ENCODE assay signal across 13 cellular contexts in genomic region chr10:78041170-78042057, GRCh38. TPM values are rescaled to one million over a fixed set of nuclear protein-coding genes. Genes with fewer than 3 reads are reported as not detected.
A peak's percentile ranks its signal among the peaks of the same experiment; 100 is the strongest.
DNase-seq lines count a peak whose midpoint lies in the region; ATAC-seq and TF ChIP-seq lines count a peak whose summit lies in the region.
"Had no signal": no experiment of that assay in that cellular context is flagged by ENCODE, and none has a peak within 500 bp of the region (broad histone marks: within the 10 kb centered on the region; RNA-seq: fewer than 3 reads in every experiment).

No MANE protein-coding gene starts in this region.

- H3K36me3 ChIP-seq in RWPE2 (ENCODE audit: low read depth), result peaks cover 65% of the 10 kb centered on the region
- peaks cover 61% of the 10 kb centered on the region for H3K36me3 ChIP-seq in effector memory CD4-positive, alpha-beta T cell (ENCODE audit: control insufficient read depth, insufficient read depth, low read length)

- no peak overlapping the region for H3K4me3 Mint-ChIP-seq in Calu3 (ENCODE audit: low read depth, unreplicated experiment)
- no peak overlapping the region for H3K4me3 Mint-ChIP-seq in glutamatergic neuron (ENCODE audit: unreplicated experiment)

- H3K9me3 Mint-ChIP-seq in Calu3 (ENCODE audit: low read depth, unreplicated experiment), result no peaks in the 10 kb centered on the region
- H3K9me3 Mint-ChIP-seq in glutamatergic neuron (ENCODE audit: unreplicated experiment), result no peaks in the 10 kb centered on the region

- H3K27ac ChIP-seq in 22Rv1 (0 out of 2 replicates have a peak overlapping the region, but pooled peaks have one; percentile 34), RWPE2 (ENCODE audit: poor library complexity, severe bottlenecking) (peak overlapping the region; percentile 3)
- no peak overlapping the region for H3K27ac ChIP-seq in effector memory CD4-positive, alpha-beta T cell (ENCODE audit: insufficient read depth, low read length, poor library complexity, severe bottlenecking)
- H3K27ac ChIP-seq: foreskin keratinocyte, psoas muscle had no signal

- H3K36me3 Mint-ChIP-seq in Calu3 (ENCODE audit: insufficient read depth, unreplicated experiment) (peaks cover 86% of the 10 kb centered on the region), glutamatergic neuron (ENCODE audit: unreplicated experiment) (no peaks in the 10 kb centered on the region)

- CTCF ChIA-PET in Calu3 (lab: Charles Lee), result interaction anchor here (0.7 kb wide), 1 partner anchor 196 kb away, joined by 4 read pairs; no protein-coding TSS in a partner anchor

- no peaks in the 10 kb centered on the region for H3K27me3 Mint-ChIP-seq in Calu3 (ENCODE audit: unreplicated experiment)
- H3K27me3 Mint-ChIP-seq in glutamatergic neuron (ENCODE audit: unreplicated experiment), result peaks cover 3% of the 10 kb centered on the region

- TF ChIP-seq CTCF in 22Rv1 (IDR thresholded peaks at IDR 0.05), result no peak
- TF ChIP-seq CTCF in Calu3 (IDR thresholded peaks at IDR 0.05; ENCODE audit: unreplicated experiment), result no peak
- TF ChIP-seq CTCF in RWPE2 (IDR thresholded peaks at IDR 0.05; ENCODE audit: poor library complexity, severe bottlenecking), result no peak
- TF ChIP-seq CTCF in glutamatergic neuron (IDR thresholded peaks at IDR 0.05; ENCODE audit: partially characterized antibody, unreplicated experiment), result no peak

- ATAC-seq in RWPE2 (ENCODE audit: low read depth) (peak; percentile 11; the same call in 1 of the 3 replicates), HG02981 (IDR thresholded peaks at IDR 0.05; ENCODE audit: unreplicated experiment) (no peak), HG03520 (IDR thresholded peaks at IDR 0.05; ENCODE audit: unreplicated experiment) (no peak)
- ATAC-seq: foreskin keratinocyte had no signal

- intact Hi-C loops in Calu3 (cut with micrococcal nuclease; ENCODE audit: unreplicated experiment), result loop anchor here (10.0 kb wide), 2 partner anchors 363 to 483 kb away; no protein-coding TSS in a partner anchor

- H3K4me3 ChIP-seq in RWPE2 (ENCODE audit: severe bottlenecking), result no peak overlapping the region
- no peak overlapping the region for H3K4me3 ChIP-seq in effector memory CD4-positive, alpha-beta T cell (ENCODE audit: insufficient read depth, low read depth, low read length, poor library complexity, severe bottlenecking)
- H3K4me3 ChIP-seq: psoas muscle had no signal

- no peaks in the 10 kb centered on the region for H3K27me3 ChIP-seq in RWPE2 (ENCODE audit: insufficient read depth, poor library complexity, severe bottlenecking)
- H3K27me3 ChIP-seq in effector memory CD4-positive, alpha-beta T cell (replicated peaks; ENCODE audit: control insufficient read depth, insufficient read depth, low read length, poor library complexity, severe bottlenecking), result no peaks in the 10 kb centered on the region
- H3K27me3 ChIP-seq: foreskin keratinocyte had no signal

- no TSS peak for BruUV-seq in Calu3 (replicated peaks; lab: Mats Ljungman, UMichigan)

- DNase-seq in Calu3, result no peak
- DNase-seq in RWPE2 (ENCODE audit: low spot score), result no peak
- no peak for DNase-seq in glutamatergic neuron
- DNase-seq in NCI-H526 (lab: John Stamatoyannopoulos, UW), result no peak
- DNase-seq in effector memory CD4-positive, alpha-beta T cell, result no peak
- DNase-seq: activated effector memory CD4-positive, alpha-beta T cell treated with anti-CD3 and anti-CD28 coated beads, Interleukin-2, amount 50 U/mL, for 16 hours; cortex of kidney; foreskin keratinocyte; NCI-H2029; psoas muscle had no signal

- no peaks in the 10 kb centered on the region for H3K9me3 ChIP-seq in RWPE2 (ENCODE audit: severe bottlenecking)
- H3K9me3 ChIP-seq in effector memory CD4-positive, alpha-beta T cell (ENCODE audit: control insufficient read depth, low read length), result no peaks in the 10 kb centered on the region
- H3K9me3 ChIP-seq: psoas muscle had no signal

- peak overlapping the region; percentile 4 for H3K27ac Mint-ChIP-seq in Calu3 (ENCODE audit: unreplicated experiment)
- peak overlapping the region; percentile 48 for H3K27ac Mint-ChIP-seq in glutamatergic neuron (ENCODE audit: unreplicated experiment)

- H3K4me1 Mint-ChIP-seq in Calu3 (ENCODE audit: low read depth, unreplicated experiment) (peaks cover 27% of the 10 kb centered on the region), glutamatergic neuron (ENCODE audit: low read depth, unreplicated experiment) (peaks cover 3% of the 10 kb centered on the region)

- H3K4me1 ChIP-seq in RWPE2 (ENCODE audit: insufficient read depth, poor library complexity, severe bottlenecking), result peaks cover 16% of the 10 kb centered on the region
- H3K4me1 ChIP-seq in effector memory CD4-positive, alpha-beta T cell (ENCODE audit: control insufficient read depth, insufficient read depth, low read length, poor library complexity, severe bottlenecking), result peaks cover 11% of the 10 kb centered on the region

RNA-seq across cellular contexts. Expression of gene RPS24, which starts 7.8 kb away (rescaled TPM):
- total RNA-seq in Calu3 (2022) (1,787 and 1,941 TPM in 2 replicates), glutamatergic neuron (ENCODE audit: unreplicated experiment) (691 TPM)

RNA-seq across cellular contexts. Expression of gene POLR3A, which starts 12.1 kb away (rescaled TPM):
- total RNA-seq in Calu3 (2022), result 26.6 and 30.0 TPM in 2 replicates
- 41.0 TPM for total RNA-seq in glutamatergic neuron (ENCODE audit: unreplicated experiment)
